ENCODE assay signal across 1 cellular context in the genomic region with DNA sequence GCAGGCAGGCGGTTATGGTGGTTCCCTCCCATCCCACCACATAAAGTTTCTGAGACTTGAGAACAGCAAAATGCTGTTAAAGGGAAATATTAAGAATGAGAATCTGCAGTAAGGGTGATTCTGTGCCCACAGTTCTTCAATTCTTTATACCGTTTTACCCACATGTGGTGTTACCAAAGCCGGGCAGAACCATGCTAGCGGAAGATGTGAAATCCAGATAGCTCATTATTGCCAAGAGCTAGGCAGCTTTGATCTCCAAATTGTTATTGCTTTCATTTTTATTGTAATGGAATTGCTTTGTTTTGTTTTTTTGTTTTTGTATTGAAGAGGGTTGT.
A peak's percentile ranks its signal among the peaks of the same experiment; 100 is the strongest.
TF ChIP-seq lines count a peak whose summit lies in the region.

No MANE protein-coding gene starts in this region.

TF ChIP-seq in GM12878, 131 proteins besides CTCF, POLR2A, EP300 and RAD21:
- TF ChIP-seq ZNF384 (IDR thresholded peaks at IDR 0.05; ENCODE audit: borderline replicate concordance, low read depth, low read length) (peak; percentile 45; the same call in 1 of the 2 replicates), CEBPB (IDR thresholded peaks at IDR 0.05; ENCODE audit: borderline replicate concordance in 1 of 2, low read depth in 2 of 2, low read length in 2 of 2) (no peak), ZNF207 (IDR thresholded peaks at IDR 0.05; ENCODE audit: borderline replicate concordance) (no peak), CHD1 (IDR thresholded peaks at IDR 0.05; ENCODE audit: low read depth, low read length) (no peak), PAX8 (IDR thresholded peaks at IDR 0.05) (no peak)
